ENCODE assay signal across 19 cellular contexts in the genomic region with DNA sequence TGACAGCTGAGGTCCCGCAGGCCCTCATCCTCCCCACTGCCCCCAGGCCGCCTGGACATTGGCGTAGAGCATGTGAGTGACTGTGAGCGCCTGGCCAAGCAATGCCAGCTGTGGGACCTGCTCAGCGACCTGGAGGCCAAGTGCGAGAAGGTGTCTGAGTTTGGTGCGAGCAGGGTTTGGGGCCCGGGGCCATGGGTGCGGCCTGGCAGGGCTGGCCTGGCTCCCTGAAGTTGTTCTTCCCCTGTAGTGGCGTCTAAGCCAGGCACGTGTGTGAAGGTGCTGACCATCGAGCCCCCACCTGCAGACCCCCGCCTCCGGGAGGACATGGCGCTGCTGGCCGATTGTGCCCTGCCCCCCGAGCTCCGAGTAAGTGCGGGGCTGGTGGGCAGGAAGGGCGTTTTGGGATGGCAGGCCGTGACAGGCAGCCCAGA. TPM values are rescaled to one million over a fixed set of nuclear protein-coding genes. Genes with fewer than 3 reads are reported as not detected.
DNase-seq lines count a peak whose midpoint lies in the region; ATAC-seq and TF ChIP-seq lines count a peak whose summit lies in the region.
"Had no signal": no experiment of that assay in that cellular context is flagged by ENCODE, and none has a peak within 500 bp of the region (broad histone marks: within the 10 kb centered on the region; RNA-seq: fewer than 3 reads in every experiment).

No MANE protein-coding gene starts in this region.

- H3K4me3 ChIP-seq in coronary artery (no peak overlapping the region), neutrophil (ENCODE audit: low read depth in 1 of 2, low read length in 1 of 2) (peak overlapping the region; percentile 79 to 93), HAP-1 (no peak overlapping the region)
- H3K4me3 ChIP-seq: neural progenitor cell, transverse colon had no signal

- no peak for ATAC-seq in Right ventricle myocardium superior (ENCODE audit: poor library complexity)
- ATAC-seq in left ventricle myocardium superior, result no peak
- ATAC-seq: T-cell had no signal

- peaks cover 82 to 89% of the 10 kb centered on the region in 2 experiments for H3K4me1 ChIP-seq in neutrophil (ENCODE audit: control insufficient read depth in 1 of 2, insufficient read depth in 1 of 2, low read depth in 1 of 2, low read length in 1 of 2)
- no peaks in the 10 kb centered on the region for H3K4me1 ChIP-seq in HAP-1
- H3K4me1 ChIP-seq: neural progenitor cell had no signal

- no peak for TF ChIP-seq CTCF in coronary artery (IDR thresholded peaks at IDR 0.05)
- no peak for TF ChIP-seq CTCF in neutrophil (IDR thresholded peaks at IDR 0.05)

- intact Hi-C loops in Right ventricle myocardium superior (cut with DNase I), result no loop called here
- intact Hi-C loops in left ventricle myocardium superior (cut with micrococcal nuclease), result no loop called here

- no peaks in the 10 kb centered on the region for H3K27me3 ChIP-seq in neutrophil
- H3K27me3 ChIP-seq in HAP-1 (ENCODE audit: low read depth), result no peaks in the 10 kb centered on the region
- H3K27me3 ChIP-seq: transverse colon had no signal

- no peaks in the 10 kb centered on the region for H3K9me3 ChIP-seq in neutrophil
- no peaks in the 10 kb centered on the region for H3K9me3 ChIP-seq in HAP-1
- H3K9me3 ChIP-seq: transverse colon had no signal

- H3K36me3 ChIP-seq in neutrophil (peaks cover 83% of the 10 kb centered on the region), HAP-1 (replicated peaks) (no peaks in the 10 kb centered on the region)
- H3K36me3 ChIP-seq: neural progenitor cell, transverse colon had no signal

- H3K27ac ChIP-seq in coronary artery (no peak overlapping the region), neutrophil (peak overlapping the region; percentile 99)
- H3K27ac ChIP-seq: neural progenitor cell, transverse colon had no signal

- DNase-seq in Right ventricle myocardium superior (peak; percentile 34), left ventricle myocardium superior (no peak), coronary artery (ENCODE audit: low spot score) (peak; percentile 72), ureter (ENCODE audit: low spot score) (peak; percentile 41), HAP-1 (ENCODE audit: low spot score in 2 of 2) (no peak), kidney glomerular epithelial cell (lab: John Stamatoyannopoulos, UW) (no peak), C1 segment of cervical spinal cord (lab: John Stamatoyannopoulos, UW) (no peak)
- DNase-seq: ACHN; activated CD4-positive, alpha-beta T cell treated with anti-CD3 and anti-CD28 coated beads for 4 hours; GOT3; NCI-H187 treated with DMSO at 0.1 percent for 48 hours; NCI-H2227 treated with DMSO at 0.1 percent for 48 hours; NCI-H82; stimulated activated CD4-positive, alpha-beta T cell treated with anti-CD3 and anti-CD28 coated beads, Interleukin-12 subunit alpha, Interleukin-12 subunit beta, amount 100 ng/mL, for 4 hours; stimulated activated CD4-positive, alpha-beta T cell treated with anti-CD3 and anti-CD28 coated beads, Interleukin-4, amount 100 ng/mL, for 4 hours; transverse colon had no signal

- in situ Hi-C loops in HAP-1 (cut with MboI; ENCODE audit: low sequenced_read_pairs), result loop anchor here (25.0 kb wide), 1 partner anchor 285 kb away; no protein-coding TSS in a partner anchor

RNA-seq across cellular contexts. Expression of gene ABTB1, which starts 4.2 kb away (rescaled TPM):
- 33.0 TPM for total RNA-seq in Right ventricle myocardium superior
- 34.2 TPM for total RNA-seq in left ventricle myocardium superior
- total RNA-seq in ureter, result 20.7 TPM

RNA-seq across cellular contexts. Expression of gene PODXL2, which starts 48.0 kb away (rescaled TPM):
- total RNA-seq in Right ventricle myocardium superior (0.94 TPM), left ventricle myocardium superior (1.5 TPM), ureter (15.9 TPM)

Comparison
In these comparisons a context has a peak if more than half of its experiments do, and no peak if none do; other contexts are left out.
1. DNase-seq: peak in Right ventricle myocardium superior (single experiment), coronary artery (single experiment) and ureter (single experiment); none in left ventricle myocardium superior (single experiment), HAP-1 (0 of 2), kidney glomerular epithelial cell (single experiment) and C1 segment of cervical spinal cord (0 of 14).
2. H3K4me3 ChIP-seq: peak in neutrophil (2 of 2); none in coronary artery (single experiment) and HAP-1 (single experiment).